17 cellular contexts compared by ENCODE assay signal in the genomic region with DNA sequence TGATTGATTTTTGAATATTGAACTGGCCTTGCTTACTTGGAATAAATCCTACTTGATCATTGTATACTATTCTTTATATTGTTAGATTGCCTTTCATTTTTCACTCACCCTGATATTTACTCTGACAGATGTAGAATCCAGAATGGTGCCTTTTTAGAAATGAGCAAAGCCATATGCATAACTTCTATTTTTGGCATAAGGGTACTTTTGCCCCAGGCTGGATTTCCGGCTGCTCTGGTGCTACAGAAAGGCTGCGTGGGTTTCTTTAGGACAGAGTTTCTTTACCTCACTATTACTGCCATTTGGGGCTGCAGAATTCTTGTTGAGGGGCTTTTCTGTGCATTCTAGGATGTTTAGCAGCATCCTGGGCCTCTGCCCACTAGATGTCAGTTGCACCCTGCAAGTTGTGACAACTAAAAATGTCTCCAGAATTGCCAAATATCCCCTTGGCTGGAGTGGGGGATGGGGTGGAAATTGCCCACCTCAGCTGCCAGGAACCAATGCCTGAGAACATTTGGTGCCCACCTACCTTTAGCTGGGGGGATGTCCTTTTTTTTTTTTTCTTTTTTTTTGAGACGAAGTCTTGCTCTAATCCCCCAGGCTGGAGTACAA.
"Had no signal": no experiment of that assay in that cellular context is flagged by ENCODE, and none has a peak within 500 bp of the region (broad histone marks: within the 10 kb centered on the region; RNA-seq: fewer than 3 reads in every experiment).

No MANE protein-coding gene starts in this region.

- H3K36me3 ChIP-seq: esophagus muscularis mucosa, lower lobe of right lung, ovary, sigmoid colon had no signal

- DNase-seq: activated CD4-positive, alpha-beta T cell treated with anti-CD3 and anti-CD28 coated beads, Interleukin-2, amount 10 ng/mL, durations not matched to agents 7 days and 5 days; activated CD8-positive, alpha-beta memory T cell treated with anti-CD3 and anti-CD28 coated beads, Interleukin-2, amount 50 U/mL, for 48 hours; activated gamma-delta T cell; activated T-cell treated with anti-CD3 and anti-CD28 coated beads, Interleukin-2, amount 50 U/mL, for 72 hours; amniotic stem cell; central memory CD4-positive, alpha-beta T cell; head of caudate nucleus; left colon; lower lobe of right lung; ovary; sigmoid colon; stimulated activated CD4-positive, alpha-beta T cell treated with anti-CD3 and anti-CD28 coated beads, Interleukin-1b, Interleukin-23, amount 100 ng/mL, for 48 hours; stomach; testis had no signal

- H3K4me1 ChIP-seq: sigmoid colon, testis had no signal

- ATAC-seq: activated naive CD4-positive, alpha-beta T cell treated with anti-CD3 and anti-CD28 coated beads, Interleukin-2, amount 50 U/mL, for 72 hours; activated T-cell treated with anti-CD3 and anti-CD28 coated beads, Interleukin-2, amount 50 U/mL, for 72 hours; left colon; lower lobe of right lung had no signal

- H3K27ac ChIP-seq: coronary artery, esophagus muscularis mucosa, lower lobe of right lung, ovary, sigmoid colon, stomach, testis had no signal

- H3K9me3 ChIP-seq: esophagus muscularis mucosa, lower lobe of right lung, ovary, sigmoid colon, stomach, testis had no signal

- H3K4me3 ChIP-seq: coronary artery, esophagus muscularis mucosa, lower lobe of right lung, ovary, sigmoid colon, stomach, testis had no signal

- H3K27me3 ChIP-seq: esophagus muscularis mucosa, ovary, sigmoid colon, stomach, testis had no signal
